In the genomic region with DNA sequence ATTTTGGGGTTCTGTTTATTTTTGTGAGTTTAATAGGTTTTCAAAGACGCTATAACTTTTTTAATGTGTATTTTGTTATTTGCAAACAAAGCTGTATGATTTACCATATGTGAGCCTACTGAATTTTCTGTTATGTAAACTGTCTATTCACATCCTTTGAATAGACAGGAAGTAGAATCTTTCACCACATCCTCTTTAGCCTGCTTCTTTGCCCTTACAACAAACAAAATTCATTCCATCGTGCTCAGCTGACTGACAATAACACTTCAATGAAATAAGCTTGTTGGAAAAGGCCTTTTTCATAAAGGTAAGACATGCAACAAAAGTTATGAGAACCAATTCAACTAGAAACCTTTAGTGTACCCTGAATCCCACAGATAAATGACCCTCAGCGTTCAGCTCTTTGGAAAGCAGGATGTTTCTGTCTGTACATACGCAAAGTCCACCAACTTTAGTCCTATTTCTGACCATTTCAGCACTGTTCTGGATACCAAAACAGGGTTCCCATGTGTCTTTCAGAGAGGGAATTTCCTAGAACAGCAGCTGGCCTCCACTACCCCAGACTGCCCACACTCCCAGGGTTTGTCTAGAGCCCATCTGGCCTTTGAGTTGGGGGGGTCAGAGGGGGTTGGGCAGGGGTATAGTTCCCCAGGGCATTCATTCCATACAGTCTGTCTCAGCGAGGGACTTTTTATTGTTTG, we compare ENCODE assay signal across 9 cellular contexts.
DNase-seq lines count a peak whose midpoint lies in the region; ATAC-seq and TF ChIP-seq lines count a peak whose summit lies in the region.
"Had no signal": no experiment of that assay in that cellular context is flagged by ENCODE, and none has a peak within 500 bp of the region (broad histone marks: within the 10 kb centered on the region; RNA-seq: fewer than 3 reads in every experiment).

No MANE protein-coding gene starts in this region.

- WGBS in esophagus squamous epithelium, 2 donors: 41 to 48% methylated on average over 5 of the region's 5 CpGs

- TF ChIP-seq POLR2A in esophagus squamous epithelium (IDR thresholded peaks at IDR 0.05): no peak

- DNase-seq in activated T-cell treated with anti-CD3 and anti-CD28 coated beads, Interleukin-2, amount 50 U/mL, for 4 hours: no peak
- DNase-seq in activated T-cell treated with anti-CD3 and anti-CD28 coated beads for 4 hours: no peak
- DNase-seq in NCI-H748 treated with DMSO at 0.1 percent for 48 hours (lab: John Stamatoyannopoulos, UW): peak; percentile 6
- peak; percentile 44 for DNase-seq in foreskin melanocyte
- DNase-seq in stimulated activated naive CD8-positive, alpha-beta T cell treated with anti-CD3 and anti-CD28 coated beads, Interleukin-15, amount 100 ng/mL, for 72 hours: no peak
- no peak for DNase-seq in esophagus squamous epithelium (lab: John Stamatoyannopoulos, UW)
- no peak for DNase-seq in activated effector memory CD4-positive, alpha-beta T cell treated with Interleukin-2 at 50 U/mL for 16 hours
- DNase-seq: RPMI8226 had no signal

- H3K27me3 Mint-ChIP-seq in activated T-cell treated with anti-CD3 and anti-CD28 coated beads, Interleukin-2, amount 50 U/mL, for 4 hours (ENCODE audit: low read depth): no peaks in the 10 kb centered on the region
- H3K27me3 Mint-ChIP-seq in stimulated activated naive CD8-positive, alpha-beta T cell treated with anti-CD3 and anti-CD28 coated beads, Interleukin-15, amount 100 ng/mL, for 72 hours: no peaks in the 10 kb centered on the region

- no peak overlapping the region for H3K4me3 ChIP-seq in esophagus squamous epithelium

- peak overlapping the region in 2 of 4 donors; percentile 47 to 60 for H3K27ac ChIP-seq in esophagus squamous epithelium

- peaks cover 0 to 14% (median 4%) of the 10 kb centered on the region in 3 donors for H3K4me1 ChIP-seq in esophagus squamous epithelium

- H3K9me3 Mint-ChIP-seq in activated T-cell treated with anti-CD3 and anti-CD28 coated beads, Interleukin-2, amount 50 U/mL, for 4 hours: peaks cover 3% of the 10 kb centered on the region
- peaks cover 3 to 6% of the 10 kb centered on the region in 2 donors for H3K9me3 Mint-ChIP-seq in stimulated activated naive CD8-positive, alpha-beta T cell treated with anti-CD3 and anti-CD28 coated beads, Interleukin-15, amount 100 ng/mL, for 72 hours

- intact Hi-C loops in esophagus squamous epithelium (cut with DNase I): no loop called here

- H3K4me1 Mint-ChIP-seq in activated T-cell treated with anti-CD3 and anti-CD28 coated beads, Interleukin-2, amount 50 U/mL, for 4 hours (ENCODE audit: low read depth): peaks cover 28% of the 10 kb centered on the region
- peaks cover 21% of the 10 kb centered on the region for H3K4me1 Mint-ChIP-seq in stimulated activated naive CD8-positive, alpha-beta T cell treated with anti-CD3 and anti-CD28 coated beads, Interleukin-15, amount 100 ng/mL, for 72 hours

- ATAC-seq in activated T-cell treated with anti-CD3 and anti-CD28 coated beads, Interleukin-2, amount 50 U/mL, for 4 hours: peak in 1 of 2 donors; percentile 35
- peak; percentile 61 for ATAC-seq in stimulated activated naive CD8-positive, alpha-beta T cell treated with anti-CD3 and anti-CD28 coated beads, Interleukin-15, amount 100 ng/mL, for 72 hours
- no peak for ATAC-seq in HG03108 (IDR thresholded peaks at IDR 0.05; ENCODE audit: unreplicated experiment)

- H3K27ac Mint-ChIP-seq in stimulated activated naive CD8-positive, alpha-beta T cell treated with anti-CD3 and anti-CD28 coated beads, Interleukin-15, amount 100 ng/mL, for 72 hours: peak overlapping the region in 1 of 2 donors; percentile 27

- no peaks in the 10 kb centered on the region for H3K27me3 ChIP-seq in esophagus squamous epithelium

- H3K36me3 Mint-ChIP-seq in activated T-cell treated with anti-CD3 and anti-CD28 coated beads, Interleukin-2, amount 50 U/mL, for 4 hours (ENCODE audit: insufficient read depth): no peaks in the 10 kb centered on the region

- H3K36me3 ChIP-seq in esophagus squamous epithelium: no peaks in the 10 kb centered on the region

- H3K4me3 Mint-ChIP-seq in activated T-cell treated with anti-CD3 and anti-CD28 coated beads, Interleukin-2, amount 50 U/mL, for 4 hours: peak overlapping the region; percentile 46
- peak overlapping the region; percentile 44 for H3K4me3 Mint-ChIP-seq in stimulated activated naive CD8-positive, alpha-beta T cell treated with anti-CD3 and anti-CD28 coated beads, Interleukin-15, amount 100 ng/mL, for 72 hours

- TF ChIP-seq CTCF in esophagus squamous epithelium (IDR thresholded peaks at IDR 0.05): no peak

- H3K9me3 ChIP-seq in esophagus squamous epithelium: no peaks in the 10 kb centered on the region

Comparison
In these comparisons a context has a peak if more than half of its experiments do, and no peak if none do; other contexts are left out.
1. DNase-seq: peak in NCI-H748 treated with DMSO at 0.1 percent for 48 hours (single experiment) and foreskin melanocyte (single experiment); none in activated T-cell treated with anti-CD3 and anti-CD28 coated beads, Interleukin-2, amount 50 U/mL, for 4 hours (single experiment), activated T-cell treated with anti-CD3 and anti-CD28 coated beads for 4 hours (single experiment), stimulated activated naive CD8-positive, alpha-beta T cell treated with anti-CD3 and anti-CD28 coated beads, Interleukin-15, amount 100 ng/mL, for 72 hours (0 of 2), esophagus squamous epithelium (single experiment) and activated effector memory CD4-positive, alpha-beta T cell treated with Interleukin-2 at 50 U/mL for 16 hours (single experiment).